1 cellular context compared by ENCODE assay signal in genomic region chr2:221137385-221137784, GRCh38.
TF ChIP-seq lines count a peak whose summit lies in the region.

No MANE protein-coding gene starts in this region.

TF ChIP-seq in GM23338, 12 proteins besides CTCF, POLR2A, EP300 and RAD21 (continued from another document):
- no peak for TF ChIP-seq ZNF462 (CRISPR knock-in tag; IDR thresholded peaks at IDR 0.05)
